Comparison of ENCODE assay signal across 1 cellular context in genomic region chr1:155308493-155309422, GRCh38.
TF ChIP-seq lines count a peak whose summit lies in the region.

Gene FDPS (plus strand): TSS chr1:155308866. CDS start chr1:155309790, 924 bp downstream.

TF ChIP-seq in HepG2, 621 proteins besides CTCF, POLR2A, EP300 and RAD21 (continued from another document and continues in another):
- peak; percentile 87; the same call in 1 of the 2 replicates for TF ChIP-seq ARID4A (CRISPR knock-in tag; IDR thresholded peaks at IDR 0.05; ENCODE audit: borderline replicate concordance)
- peak; percentile 79; the same call in 1 of the 2 replicates for TF ChIP-seq TFAP4 (IDR thresholded peaks at IDR 0.05; ENCODE audit: borderline replicate concordance, low read depth)
- no peak for TF ChIP-seq MBD4 (IDR thresholded peaks at IDR 0.05; ENCODE audit: borderline replicate concordance, low read length)
- TF ChIP-seq RBM22 (optimal IDR thresholded peaks at IDR 0.05; ENCODE audit: low read length): no peak
- TF ChIP-seq ZEB1 (IDR thresholded peaks at IDR 0.05; ENCODE audit: insufficient replicate concordance, low read depth): no peak
- TF ChIP-seq GABPA (IDR thresholded peaks at IDR 0.05; ENCODE audit: low read depth, low read length): peak; percentile 55
- TF ChIP-seq GABPA (CRISPR knock-in tag; IDR thresholded peaks at IDR 0.05; ENCODE audit: low read depth): peak; percentile 88
- no peak for TF ChIP-seq GZF1 (CRISPR knock-in tag; IDR thresholded peaks at IDR 0.05)
- peak; percentile 74; the same call in 1 of the 2 replicates for TF ChIP-seq ZNF329 (CRISPR knock-in tag; IDR thresholded peaks at IDR 0.05; ENCODE audit: low read depth)
- TF ChIP-seq HMG20B (CRISPR knock-in tag; conservative IDR thresholded peaks at IDR 0.05): 0 out of 2 replicates have a peak, but pooled peaks have one; percentile 16
- TF ChIP-seq ZNF503 (CRISPR knock-in tag; IDR thresholded peaks at IDR 0.05): peak; percentile 62
- TF ChIP-seq AFF4 (CRISPR knock-in tag; IDR thresholded peaks at IDR 0.05): peak; percentile 21; the same call in 1 of the 2 replicates
- peak; percentile 68; the same call in 1 of the 2 replicates for TF ChIP-seq ELF3 (CRISPR knock-in tag; IDR thresholded peaks at IDR 0.05)
- no peak; the same call in 1 of the 2 replicates for TF ChIP-seq GATA4 (IDR thresholded peaks at IDR 0.05; ENCODE audit: borderline replicate concordance, low read depth)
- peak; percentile 79; the same call in 1 of the 2 replicates for TF ChIP-seq SMAD1 (CRISPR knock-in tag; IDR thresholded peaks at IDR 0.05; ENCODE audit: borderline replicate concordance, low read depth)
- TF ChIP-seq HNRNPLL (IDR thresholded peaks at IDR 0.05; ENCODE audit: low read depth, low read length, poor library complexity, severe bottlenecking): peak; percentile 59
- no peak for TF ChIP-seq TEAD2 (CRISPR knock-in tag; IDR thresholded peaks at IDR 0.05)
- TF ChIP-seq ZNF550 (CRISPR knock-in tag; IDR thresholded peaks at IDR 0.05; ENCODE audit: borderline replicate concordance): no peak
- peak; percentile 74; the same call in 1 of the 2 replicates for TF ChIP-seq NFKB2 (CRISPR knock-in tag; IDR thresholded peaks at IDR 0.05; ENCODE audit: borderline replicate concordance)
- no peak for TF ChIP-seq ZNF530 (CRISPR knock-in tag; IDR thresholded peaks at IDR 0.05; ENCODE audit: low read depth)
- TF ChIP-seq MBNL3 (CRISPR knock-in tag; conservative IDR thresholded peaks at IDR 0.05): no peak
- TF ChIP-seq DR1 (CRISPR knock-in tag; IDR thresholded peaks at IDR 0.05): peak; percentile 94
- TF ChIP-seq ZNF225 (CRISPR knock-in tag; IDR thresholded peaks at IDR 0.05): 0 out of 2 replicates have a peak, but pooled peaks have one; percentile 30
- no peak for TF ChIP-seq ZNF570 (CRISPR knock-in tag; IDR thresholded peaks at IDR 0.05; ENCODE audit: borderline replicate concordance)
- TF ChIP-seq SPEN (CRISPR knock-in tag; IDR thresholded peaks at IDR 0.05; ENCODE audit: low read depth): peak; percentile 88
- peak; percentile 81 for TF ChIP-seq ZFX (CRISPR knock-in tag; IDR thresholded peaks at IDR 0.05; ENCODE audit: low read depth)
- TF ChIP-seq FOXC1 (CRISPR knock-in tag; IDR thresholded peaks at IDR 0.05; ENCODE audit: borderline replicate concordance): peak; percentile 40; the same call in 1 of the 2 replicates
- peak; percentile 75; the same call in 1 of the 3 replicates for TF ChIP-seq MXI1 (IDR thresholded peaks at IDR 0.05; ENCODE audit: borderline replicate concordance, low read depth, low read length)
- 0 out of 2 replicates have a peak, but pooled peaks have one; percentile 41 for TF ChIP-seq HIC2 (CRISPR knock-in tag; IDR thresholded peaks at IDR 0.05; ENCODE audit: low read depth)
- peak; percentile 95 for TF ChIP-seq GATAD1 (CRISPR knock-in tag; IDR thresholded peaks at IDR 0.05)
- peak; percentile 96 for TF ChIP-seq DRAP1 (CRISPR knock-in tag; IDR thresholded peaks at IDR 0.05)
- peak; percentile 87 for TF ChIP-seq MED1 (CRISPR knock-in tag; IDR thresholded peaks at IDR 0.05)
- TF ChIP-seq ZNF33A (CRISPR knock-in tag; IDR thresholded peaks at IDR 0.05; ENCODE audit: borderline replicate concordance): no peak
- TF ChIP-seq TBX2 (CRISPR knock-in tag; IDR thresholded peaks at IDR 0.05; ENCODE audit: borderline replicate concordance): peak; percentile 77
- TF ChIP-seq ZFY (CRISPR knock-in tag; IDR thresholded peaks at IDR 0.05): peak; percentile 80
- TF ChIP-seq AGO2 (optimal IDR thresholded peaks at IDR 0.05; ENCODE audit: low read depth, low read length): peak; percentile 37
- peak; percentile 35; the same call in 1 of the 2 replicates for TF ChIP-seq ZNF772 (CRISPR knock-in tag; IDR thresholded peaks at IDR 0.05)
- no peak for TF ChIP-seq ATF7 (IDR thresholded peaks at IDR 0.05)
- 0 out of 2 replicates have a peak, but pooled peaks have one; percentile 50 for TF ChIP-seq ATF7 (CRISPR knock-in tag; IDR thresholded peaks at IDR 0.05)
- TF ChIP-seq ZNF574 (CRISPR knock-in tag; IDR thresholded peaks at IDR 0.05): peak; percentile 75
- peak; percentile 16; the same call in 1 of the 2 replicates for TF ChIP-seq CBFB (CRISPR knock-in tag; IDR thresholded peaks at IDR 0.05)
- no peak; the same call in 1 of the 2 replicates for TF ChIP-seq MED13 (CRISPR knock-in tag; IDR thresholded peaks at IDR 0.05)
- no peak for TF ChIP-seq CEBPB (IDR thresholded peaks at IDR 0.05; ENCODE audit: borderline replicate concordance, low read depth, low read length)
- TF ChIP-seq TCF12 (IDR thresholded peaks at IDR 0.05): no peak
- peak; percentile 15; the same call in 1 of the 2 replicates for TF ChIP-seq TCF12 (CRISPR knock-in tag; IDR thresholded peaks at IDR 0.05)
- TF ChIP-seq MNT (IDR thresholded peaks at IDR 0.05): peak; percentile 53
- TF ChIP-seq GFI1 (CRISPR knock-in tag; IDR thresholded peaks at IDR 0.05; ENCODE audit: borderline replicate concordance): 0 out of 2 replicates have a peak, but pooled peaks have one; percentile 50
- TF ChIP-seq THAP11 (CRISPR knock-in tag; IDR thresholded peaks at IDR 0.05): peak; percentile 99
- TF ChIP-seq NCOA2 (CRISPR knock-in tag; IDR thresholded peaks at IDR 0.05): peak; percentile 59; the same call in 1 of the 2 replicates
